Comparison of ENCODE assay signal across 8 cellular contexts in genomic region chr2:130963849-130964793, GRCh38.
A peak's percentile ranks its signal among the peaks of the same experiment; 100 is the strongest.
DNase-seq lines count a peak whose midpoint lies in the region; ATAC-seq lines count a peak whose summit lies in the region.

No MANE protein-coding gene starts in this region.

- in situ Hi-C loops in G401 (cut with HindIII; ENCODE audit: low sequenced_read_pairs), result no loop called here

- peaks cover 61% of the 10 kb centered on the region for H3K27me3 ChIP-seq in ectodermal cell (ENCODE audit: control insufficient read depth, insufficient read depth, low read length, poor library complexity, severe bottlenecking)

- no peaks in the 10 kb centered on the region for H3K9me3 ChIP-seq in ectodermal cell (ENCODE audit: control insufficient read depth, low read length)

- no peak overlapping the region for H3K27ac ChIP-seq in ectodermal cell (ENCODE audit: insufficient read depth, low read depth, low read length, poor library complexity, severe bottlenecking)

- peak overlapping the region; percentile 41 for H3K4me3 ChIP-seq in ectodermal cell (ENCODE audit: insufficient read depth, low read depth, low read length)

- DNase-seq in G401 (ENCODE audit: low spot score), result peak; percentile 56
- peak; percentile 42 to 57 for DNase-seq in NCI-H1930 (lab: John Stamatoyannopoulos, UW)
- DNase-seq in occipital lobe (lab: John Stamatoyannopoulos, UW), result peak; percentile 26
- no peak for DNase-seq in activated gamma-delta T cell treated with Interleukin-2 at 50 U/mL for 16 hours
- DNase-seq in activated gamma-delta T cell (lab: John Stamatoyannopoulos, UW), result no peak

- 2% methylated on average over 84 of the region's 84 CpGs for WGBS in ectodermal cell, 2 experiments

- ATAC-seq in HG02885 (IDR thresholded peaks at IDR 0.05; ENCODE audit: poor library complexity, unreplicated experiment) (no peak), HG02981 (IDR thresholded peaks at IDR 0.05; ENCODE audit: unreplicated experiment) (no peak)

- H3K4me1 ChIP-seq in ectodermal cell (ENCODE audit: control insufficient read depth, insufficient read depth, low read length), result peaks cover 29% of the 10 kb centered on the region

- no peaks in the 10 kb centered on the region for H3K36me3 ChIP-seq in ectodermal cell (ENCODE audit: control insufficient read depth, insufficient read depth, low read length)

Comparison
In these comparisons a context has a peak if more than half of its experiments do, and no peak if none do; other contexts are left out.
1. DNase-seq: peak in G401 (single experiment), NCI-H1930 (2 of 2) and occipital lobe (single experiment); none in activated gamma-delta T cell treated with Interleukin-2 at 50 U/mL for 16 hours (single experiment) and activated gamma-delta T cell (single experiment).